ENCODE assay signal across 22 cellular contexts in genomic region chr12:32471601-32472001, GRCh38.
A peak's percentile ranks its signal among the peaks of the same experiment; 100 is the strongest.
DNase-seq lines count a peak whose midpoint lies in the region; ATAC-seq and TF ChIP-seq lines count a peak whose summit lies in the region.
"Had no signal": no experiment of that assay in that cellular context is flagged by ENCODE, and none has a peak within 500 bp of the region (broad histone marks: within the 10 kb centered on the region; RNA-seq: fewer than 3 reads in every experiment).

No MANE protein-coding gene starts in this region.

- no peaks in the 10 kb centered on the region for H3K9me3 Mint-ChIP-seq in GM23338
- no peaks in the 10 kb centered on the region for H3K9me3 Mint-ChIP-seq in dendritic cell treated with granulocyte-macrophage colony-stimulating factor and Interleukin-4, amounts not matched to agents 40 ng/mL and 50 ng/mL, for 4 days
- no peaks in the 10 kb centered on the region for H3K9me3 Mint-ChIP-seq in activated CD8-positive, alpha-beta T cell treated with anti-CD3 and anti-CD28 coated beads for 36 hours
- H3K9me3 Mint-ChIP-seq: activated naive CD8-positive, alpha-beta T cell treated with anti-CD3 and anti-CD28 coated beads, Interleukin-2, amount 50 U/mL, for 24 hours; activated T-cell treated with anti-CD3 and anti-CD28 coated beads, Interleukin-2, amount 50 U/mL, for 4 hours; central memory CD8-positive, alpha-beta T cell; T-helper 2 cell treated with Interferon-gamma antibody and Interleukin-4, amounts not matched to agents 5 μg/mL and 100 μg/mL, for 36 hours had no signal

- H4K20me1 ChIP-seq in GM23338 (replicated peaks; ENCODE audit: insufficient read depth), result peaks cover 33% of the 10 kb centered on the region

- H3K4me2 ChIP-seq in GM23338, result no peak overlapping the region
- H3K4me2 ChIP-seq: KMS-11, PC-9 had no signal

- H3K27me3 ChIP-seq in GM23338 (ENCODE audit: insufficient read depth), result no peaks in the 10 kb centered on the region
- H3K27me3 ChIP-seq: heart right ventricle, transverse colon had no signal

- H3K27me3 Mint-ChIP-seq in GM23338 (ENCODE audit: insufficient read depth, low read depth, poor library complexity), result peaks cover 9% of the 10 kb centered on the region
- H3K27me3 Mint-ChIP-seq in dendritic cell treated with granulocyte-macrophage colony-stimulating factor and Interleukin-4, amounts not matched to agents 40 ng/mL and 50 ng/mL, for 4 days, result no peaks in the 10 kb centered on the region
- H3K27me3 Mint-ChIP-seq in activated CD8-positive, alpha-beta T cell treated with anti-CD3 and anti-CD28 coated beads for 36 hours, result peaks cover 2% of the 10 kb centered on the region
- H3K27me3 Mint-ChIP-seq: activated naive CD8-positive, alpha-beta T cell treated with anti-CD3 and anti-CD28 coated beads, Interleukin-2, amount 50 U/mL, for 24 hours had no signal

- no peak for ATAC-seq in GM23338
- no peak for ATAC-seq in activated CD8-positive, alpha-beta T cell treated with anti-CD3 and anti-CD28 coated beads for 36 hours
- ATAC-seq: activated naive CD8-positive, alpha-beta T cell treated with anti-CD3 and anti-CD28 coated beads, Interleukin-2, amount 50 U/mL, for 24 hours; activated T-cell treated with anti-CD3 and anti-CD28 coated beads, Interleukin-2, amount 50 U/mL, for 4 hours; heart right ventricle had no signal

- H3K27ac ChIP-seq in GM23338 (ENCODE audit: low read depth), result no peak overlapping the region
- H3K27ac ChIP-seq: C4-2B, heart right ventricle, KMS-11, PC-9, transverse colon had no signal

- CTCF ChIA-PET in activated CD8-positive, alpha-beta T cell treated with anti-CD3 and anti-CD28 coated beads for 36 hours (lab: Charles Lee), result interaction anchor here (0.9 kb wide), 1 partner anchor 16 kb away, joined by 3 read pairs; no protein-coding TSS in a partner anchor

- H3K4me3 ChIP-seq in GM23338, result no peak overlapping the region
- H3K4me3 ChIP-seq: heart right ventricle, PC-9, transverse colon had no signal

- no peak for TF ChIP-seq CTCF in GM23338 (conservative IDR thresholded peaks at IDR 0.05; ENCODE audit: low read depth in 2 of 2)
- no peak for TF ChIP-seq CTCF in activated CD8-positive, alpha-beta T cell treated with anti-CD3 and anti-CD28 coated beads for 36 hours (IDR thresholded peaks at IDR 0.05)

- POLR2A ChIA-PET in activated CD8-positive, alpha-beta T cell treated with anti-CD3 and anti-CD28 coated beads for 36 hours (lab: Charles Lee), result interaction anchor here (0.7 kb wide), 1 partner anchor 151 kb away, joined by 3 read pairs; no protein-coding TSS in a partner anchor

- peaks cover 11% of the 10 kb centered on the region; the same call in 2 of the 3 replicates for H3K4me1 Mint-ChIP-seq in GM23338
- H3K4me1 Mint-ChIP-seq in dendritic cell treated with granulocyte-macrophage colony-stimulating factor and Interleukin-4, amounts not matched to agents 40 ng/mL and 50 ng/mL, for 4 days (ENCODE audit: low read depth), result peaks cover 47% of the 10 kb centered on the region
- no peaks in the 10 kb centered on the region for H3K4me1 Mint-ChIP-seq in activated CD8-positive, alpha-beta T cell treated with anti-CD3 and anti-CD28 coated beads for 36 hours (ENCODE audit: low read depth)
- H3K4me1 Mint-ChIP-seq: central memory CD8-positive, alpha-beta T cell had no signal

- DNase-seq in GM23338 (ENCODE audit: low spot score) (no peak), kidney glomerular epithelial cell (lab: John Stamatoyannopoulos, UW) (peak; percentile 69), epidermal melanocyte (ENCODE audit: insufficient read length, low spot score) (no peak)
- DNase-seq in activated CD8-positive, alpha-beta T cell treated with anti-CD3 and anti-CD28 coated beads for 36 hours, result no peak
- no peak for DNase-seq in stimulated activated CD4-positive, alpha-beta T cell treated with anti-CD3 and anti-CD28 coated beads, Interleukin-2, amount 100 ng/mL, for 48 hours
- no peak for DNase-seq in activated CD4-positive, alpha-beta T cell treated with anti-CD3 and anti-CD28 coated beads for 48 hours
- DNase-seq: activated CD4-positive, alpha-beta T cell treated with anti-CD3 and anti-CD28 coated beads for 4 hours; activated naive CD8-positive, alpha-beta T cell treated with anti-CD3 and anti-CD28 coated beads, Interleukin-2, amount 50 U/mL, for 24 hours; activated T-cell treated with anti-CD3 and anti-CD28 coated beads, Interleukin-2, amount 50 U/mL, for 4 hours; DND-41; heart right ventricle; NCI-H1436; NCI-H2081 treated with DMSO at 0.1 percent for 48 hours; nucleus accumbens; PC-9; SHP77; transverse colon had no signal

- H3K36me3 ChIP-seq in GM23338 (ENCODE audit: insufficient read depth), result no peaks in the 10 kb centered on the region
- H3K36me3 ChIP-seq: transverse colon had no signal

- 0 out of 2 replicates have a peak, but pooled peaks cover 7% of the 10 kb centered on the region for H3K9me2 ChIP-seq in GM23338 (ENCODE audit: insufficient read depth)

- H3F3A ChIP-seq in GM23338 (replicated peaks; ENCODE audit: low read depth), result no peaks in the 10 kb centered on the region; the same call in 1 of the 2 replicates

- no peak overlapping the region for H3K4me3 Mint-ChIP-seq in GM23338
- H3K4me3 Mint-ChIP-seq in dendritic cell treated with granulocyte-macrophage colony-stimulating factor and Interleukin-4, amounts not matched to agents 40 ng/mL and 50 ng/mL, for 4 days, result no peak overlapping the region
- no peak overlapping the region for H3K4me3 Mint-ChIP-seq in activated CD8-positive, alpha-beta T cell treated with anti-CD3 and anti-CD28 coated beads for 36 hours
- H3K4me3 Mint-ChIP-seq: activated naive CD8-positive, alpha-beta T cell treated with anti-CD3 and anti-CD28 coated beads, Interleukin-2, amount 50 U/mL, for 24 hours; activated T-cell treated with anti-CD3 and anti-CD28 coated beads, Interleukin-2, amount 50 U/mL, for 4 hours; central memory CD8-positive, alpha-beta T cell; T-helper 2 cell treated with Interferon-gamma antibody and Interleukin-4, amounts not matched to agents 5 μg/mL and 100 μg/mL, for 36 hours had no signal

- intact Hi-C loops in dendritic cell treated with granulocyte-macrophage colony-stimulating factor and Interleukin-4, amounts not matched to agents 40 ng/mL and 50 ng/mL, for 4 days (cut with micrococcal nuclease), result no loop called here
- intact Hi-C loops in activated CD8-positive, alpha-beta T cell treated with anti-CD3 and anti-CD28 coated beads for 36 hours (cut with micrococcal nuclease), result no loop called here

- peaks cover 87% of the 10 kb centered on the region for H3K79me2 ChIP-seq in GM23338 (replicated peaks; ENCODE audit: insufficient read depth)

- peak overlapping the region; percentile 25; the same call in 1 of the 2 replicates for H3K27ac Mint-ChIP-seq in GM23338
- peak overlapping the region; percentile 26 for H3K27ac Mint-ChIP-seq in dendritic cell treated with granulocyte-macrophage colony-stimulating factor and Interleukin-4, amounts not matched to agents 40 ng/mL and 50 ng/mL, for 4 days
- H3K27ac Mint-ChIP-seq in activated CD8-positive, alpha-beta T cell treated with anti-CD3 and anti-CD28 coated beads for 36 hours, result no peak overlapping the region
- H3K27ac Mint-ChIP-seq: activated naive CD8-positive, alpha-beta T cell treated with anti-CD3 and anti-CD28 coated beads, Interleukin-2, amount 50 U/mL, for 24 hours; T-helper 2 cell treated with Interferon-gamma antibody and Interleukin-4, amounts not matched to agents 5 μg/mL and 100 μg/mL, for 36 hours had no signal

- H3K36me3 Mint-ChIP-seq in GM23338 (ENCODE audit: low read depth), result peaks cover 41% of the 10 kb centered on the region
- no peaks in the 10 kb centered on the region for H3K36me3 Mint-ChIP-seq in dendritic cell treated with granulocyte-macrophage colony-stimulating factor and Interleukin-4, amounts not matched to agents 40 ng/mL and 50 ng/mL, for 4 days (ENCODE audit: low read depth)
- H3K36me3 Mint-ChIP-seq in activated CD8-positive, alpha-beta T cell treated with anti-CD3 and anti-CD28 coated beads for 36 hours (ENCODE audit: low read depth), result no peaks in the 10 kb centered on the region

- H2AFZ ChIP-seq in GM23338, result no peak overlapping the region
- H2AFZ ChIP-seq: PC-9 had no signal

- H3K4me1 ChIP-seq in GM23338 (ENCODE audit: insufficient read depth), result peaks cover 6% of the 10 kb centered on the region; the same call in 1 of the 2 replicates

TF ChIP-seq in GM23338, 12 proteins besides CTCF, POLR2A, EP300 and RAD21 (continues in another document):
- TF ChIP-seq ETS1 (IDR thresholded peaks at IDR 0.05) (no peak), EZH2 (IDR thresholded peaks at IDR 0.05; ENCODE audit: low read depth, unreplicated experiment) (no peak), CREB1 (CRISPR knock-in tag; IDR thresholded peaks at IDR 0.05; ENCODE audit: low read depth) (no peak), STAT1 (IDR thresholded peaks at IDR 0.05; ENCODE audit: unreplicated experiment) (no peak), ZNF331 (CRISPR knock-in tag; IDR thresholded peaks at IDR 0.05; ENCODE audit: low read depth) (no peak), JUNB (IDR thresholded peaks at IDR 0.05; ENCODE audit: unreplicated experiment) (no peak)
